In genomic region chr12:6527711-6528110, GRCh38 we compare ENCODE assay signal across 25 cellular contexts.
"Had no signal": no experiment of that assay in that cellular context is flagged by ENCODE, and none has a peak within 500 bp of the region (broad histone marks: within the 10 kb centered on the region; RNA-seq: fewer than 3 reads in every experiment).

No MANE protein-coding gene starts in this region.

- H3K4me3 Mint-ChIP-seq: activated CD8-positive, alpha-beta T cell treated with anti-CD3 and anti-CD28 coated beads, Interleukin-2, amount 10 ng/mL, durations not matched to agents 7 days and 5 days; activated naive CD8-positive, alpha-beta T cell treated with anti-CD3 and anti-CD28 coated beads for 36 hours; T-helper 17 cell; WTC11 had no signal

- H3K4me3 ChIP-seq: colonic mucosa, MG63, Peyer's patch, SJSA1 had no signal

- H3K27me3 ChIP-seq: colonic mucosa, MG63, Peyer's patch, SJSA1 had no signal

- H3K27ac Mint-ChIP-seq: activated naive CD8-positive, alpha-beta T cell treated with anti-CD3 and anti-CD28 coated beads for 36 hours; T-helper 17 cell; WTC11 had no signal

- H3K27me3 Mint-ChIP-seq: activated naive CD8-positive, alpha-beta T cell treated with anti-CD3 and anti-CD28 coated beads for 36 hours; T-helper 17 cell had no signal

- ATAC-seq: activated CD8-positive, alpha-beta T cell treated with anti-CD3 and anti-CD28 coated beads, Interleukin-2, amount 10 ng/mL, durations not matched to agents 7 days and 5 days; T-helper 17 cell; WTC11 had no signal

- H3K27ac ChIP-seq: colonic mucosa, Peyer's patch, SJSA1 had no signal

- H3K9me3 ChIP-seq: colonic mucosa, MG63, Peyer's patch, SJSA1 had no signal

- H3K9me3 Mint-ChIP-seq: activated naive CD8-positive, alpha-beta T cell treated with anti-CD3 and anti-CD28 coated beads for 36 hours; WTC11 had no signal

- DNase-seq: activated CD4-positive, alpha-beta T cell treated with anti-CD3 and anti-CD28 coated beads for 48 hours; activated CD4-positive, alpha-beta T cell treated with anti-CD3 and anti-CD28 coated beads, Interleukin-2, amount 50 U/mL, for 4 hours; activated CD4-positive, CD25-positive, alpha-beta regulatory T cell treated with anti-CD3 and anti-CD28 coated beads, Interleukin-2, amount 50 U/mL, for 72 hours; activated CD8-positive, alpha-beta memory T cell treated with anti-CD3 and anti-CD28 coated beads, Interleukin-2, amount 50 U/mL, for 48 hours; activated CD8-positive, alpha-beta T cell treated with anti-CD3 and anti-CD28 coated beads, Interleukin-2, amount 10 ng/mL, durations not matched to agents 7 days and 5 days; activated effector memory CD4-positive, alpha-beta T cell treated with anti-CD3 and anti-CD28 coated beads, Interleukin-2, amount 50 U/mL, for 16 hours; activated naive CD4-positive, alpha-beta T cell treated with Interleukin-2 at 50 U/mL for 16 hours; activated naive CD8-positive, alpha-beta T cell treated with anti-CD3 and anti-CD28 coated beads for 36 hours; activated T-cell treated with anti-CD3 and anti-CD28 coated beads, Interleukin-2, amount 50 U/mL, for 1 hour; caudate nucleus; colonic mucosa; MG63; MV-4-11; NCI-H1105; NCI-H1436; NCI-H1694 treated with DMSO at 0.1 percent for 48 hours; NCI-H2029 treated with DMSO at 0.1 percent for 48 hours; NCI-H510A treated with DMSO at 0.1 percent for 48 hours; NCI-H69; Peyer's patch; SHP77; T-helper 17 cell; T-helper 9 cell had no signal
